Comparison of ENCODE assay signal across 1 cellular context in genomic region chr14:103367995-103368394, GRCh38.
TF ChIP-seq lines count a peak whose summit lies in the region.

No MANE protein-coding gene starts in this region.

TF ChIP-seq in K562, 482 proteins besides CTCF, POLR2A, EP300 and RAD21 (continued from another document):
- TF ChIP-seq ETV1 (tag; conservative IDR thresholded peaks at IDR 0.05; ENCODE audit: low read depth) (no peak), ZNF174 (CRISPR knock-in tag; IDR thresholded peaks at IDR 0.05) (no peak), SNRNP70 (optimal IDR thresholded peaks at IDR 0.05; ENCODE audit: low read depth, low read length) (no peak), BDP1 (IDR thresholded peaks at IDR 0.05; ENCODE audit: insufficient read depth, insufficient read length) (no peak), THAP12 (CRISPR knock-in tag; IDR thresholded peaks at IDR 0.05) (no peak), RREB1 (CRISPR knock-in tag; IDR thresholded peaks at IDR 0.05) (no peak), TRIM24 (IDR thresholded peaks at IDR 0.05) (peak in 1 of 2 experiments; percentile 18; a peak in 1 of 4 replicates), CCAR2 (IDR thresholded peaks at IDR 0.05; ENCODE audit: low read depth, low read length) (no peak), TAF7 (tag; IDR thresholded peaks at IDR 0.05) (no peak), ZNF143 (CRISPR knock-in tag; IDR thresholded peaks at IDR 0.05) (no peak), JUND (IDR thresholded peaks at IDR 0.05; ENCODE audit: borderline replicate concordance, low read depth, low read length) (peak; percentile 3; the same call in 1 of the 2 replicates), JUND (tag; IDR thresholded peaks at IDR 0.05; ENCODE audit: borderline replicate concordance, low read depth, low read length) (no peak), PATZ1 (CRISPR knock-in tag; IDR thresholded peaks at IDR 0.05; ENCODE audit: borderline replicate concordance) (no peak), PCBP2 (IDR thresholded peaks at IDR 0.05; ENCODE audit: low read depth, low read length, poor library complexity, severe bottlenecking) (no peak), NFE2 (IDR thresholded peaks at IDR 0.05; ENCODE audit: low read depth) (0 out of 2 replicates have a peak, but pooled peaks have one; percentile 6), ZNF253 (CRISPR knock-in tag; conservative IDR thresholded peaks at IDR 0.05) (no peak), SMAD2 (IDR thresholded peaks at IDR 0.05; ENCODE audit: low read depth, low read length) (no peak)
